1 cellular context compared by ENCODE assay signal in the genomic region with DNA sequence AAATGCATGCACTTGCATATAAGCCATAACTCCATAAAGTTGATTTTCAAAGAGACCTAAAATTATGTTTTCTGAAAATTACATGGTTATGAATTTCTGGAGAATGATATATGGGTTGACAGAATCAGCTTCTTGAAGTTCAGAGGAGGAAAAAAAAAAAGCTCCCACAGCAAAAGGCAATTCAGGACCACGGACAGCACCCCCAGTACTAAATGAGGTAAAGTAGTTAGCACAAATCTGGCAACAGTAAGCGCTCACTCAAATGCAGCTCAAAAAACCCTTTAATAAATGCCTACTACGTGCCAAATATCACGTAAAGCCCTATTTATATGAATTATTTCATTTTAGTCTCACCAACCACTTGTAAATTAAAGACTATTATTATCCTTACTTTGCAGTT.
TF ChIP-seq lines count a peak whose summit lies in the region.

No MANE protein-coding gene starts in this region.

TF ChIP-seq in HepG2, 621 proteins besides CTCF, POLR2A, EP300 and RAD21 (continued from another document and continues in another):
- TF ChIP-seq ZNF430 (CRISPR knock-in tag; IDR thresholded peaks at IDR 0.05) (peak; percentile 69; the same call in 1 of the 2 replicates), SIX4 (CRISPR knock-in tag; IDR thresholded peaks at IDR 0.05) (no peak), MTF1 (CRISPR knock-in tag; IDR thresholded peaks at IDR 0.05) (peak; percentile 84), U2AF1 (optimal IDR thresholded peaks at IDR 0.05; ENCODE audit: low read depth, low read length) (no peak), MZF1 (CRISPR knock-in tag; IDR thresholded peaks at IDR 0.05; ENCODE audit: borderline replicate concordance) (no peak), SNAI1 (CRISPR knock-in tag; IDR thresholded peaks at IDR 0.05; ENCODE audit: borderline replicate concordance) (no peak), NFRKB (IDR thresholded peaks at IDR 0.05) (no peak), ZNF629 (CRISPR knock-in tag; conservative IDR thresholded peaks at IDR 0.05) (no peak), GPBP1L1 (CRISPR knock-in tag; IDR thresholded peaks at IDR 0.05) (no peak), YY1 (IDR thresholded peaks at IDR 0.05; ENCODE audit: insufficient read depth, insufficient replicate concordance, low read depth, low read length) (no peak), KMT2B (CRISPR knock-in tag; IDR thresholded peaks at IDR 0.05) (peak; percentile 61; the same call in 1 of the 2 replicates), ZSCAN29 (CRISPR knock-in tag; conservative IDR thresholded peaks at IDR 0.05) (no peak), ZBTB38 (CRISPR knock-in tag; IDR thresholded peaks at IDR 0.05) (no peak), THAP7 (CRISPR knock-in tag; IDR thresholded peaks at IDR 0.05) (no peak), NR2F6 (IDR thresholded peaks at IDR 0.05) (no peak), NR2F6 (CRISPR knock-in tag; IDR thresholded peaks at IDR 0.05) (0 out of 2 replicates have a peak, but pooled peaks have one; percentile 25), RBM39 (IDR thresholded peaks at IDR 0.05; ENCODE audit: low read depth, low read length, poor library complexity, severe bottlenecking) (no peak), GRHL1 (CRISPR knock-in tag; conservative IDR thresholded peaks at IDR 0.05) (no peak), ZNF276 (CRISPR knock-in tag; IDR thresholded peaks at IDR 0.05; ENCODE audit: low read depth) (no peak), ZNF615 (CRISPR knock-in tag; IDR thresholded peaks at IDR 0.05; ENCODE audit: borderline replicate concordance) (no peak), CENPX (CRISPR knock-in tag; IDR thresholded peaks at IDR 0.05) (no peak), NFYB (CRISPR knock-in tag; IDR thresholded peaks at IDR 0.05) (no peak), ZSCAN20 (CRISPR knock-in tag; IDR thresholded peaks at IDR 0.05; ENCODE audit: borderline replicate concordance) (no peak), MXI1 (IDR thresholded peaks at IDR 0.05; ENCODE audit: borderline replicate concordance, low read depth, low read length) (no peak), KAT8 (CRISPR knock-in tag; IDR thresholded peaks at IDR 0.05) (0 out of 2 replicates have a peak, but pooled peaks have one; percentile 53), TOPORS (CRISPR knock-in tag; IDR thresholded peaks at IDR 0.05) (no peak), SOX13 (IDR thresholded peaks at IDR 0.05) (no peak), SOX13 (CRISPR knock-in tag; conservative IDR thresholded peaks at IDR 0.05 in 1 of 2, IDR thresholded peaks at IDR 0.05 in 1 of 2) (no peak), HDAC6 (IDR thresholded peaks at IDR 0.05; ENCODE audit: low read depth, low read length) (no peak), ZNF724P (CRISPR knock-in tag; IDR thresholded peaks at IDR 0.05; ENCODE audit: borderline replicate concordance) (no peak), U2AF2 (IDR thresholded peaks at IDR 0.05; ENCODE audit: low read depth, low read length) (no peak), PCBP2 (optimal IDR thresholded peaks at IDR 0.05; ENCODE audit: low read depth, low read length, poor library complexity, severe bottlenecking) (no peak), DDIT3 (CRISPR knock-in tag; IDR thresholded peaks at IDR 0.05) (no peak), ZNF558 (CRISPR knock-in tag; IDR thresholded peaks at IDR 0.05; ENCODE audit: borderline replicate concordance) (peak; percentile 40; the same call in 1 of the 2 replicates), ZNF607 (CRISPR knock-in tag; IDR thresholded peaks at IDR 0.05; ENCODE audit: borderline replicate concordance) (no peak), ZNF878 (CRISPR knock-in tag; IDR thresholded peaks at IDR 0.05) (peak; percentile 70; the same call in 1 of the 2 replicates), MBNL3 (CRISPR knock-in tag; conservative IDR thresholded peaks at IDR 0.05) (no peak), ZBTB1 (CRISPR knock-in tag; IDR thresholded peaks at IDR 0.05; ENCODE audit: borderline replicate concordance) (no peak), GATAD1 (CRISPR knock-in tag; IDR thresholded peaks at IDR 0.05) (0 out of 2 replicates have a peak, but pooled peaks have one; percentile 44), PHF21A (CRISPR knock-in tag; IDR thresholded peaks at IDR 0.05) (no peak), ZBTB21 (CRISPR knock-in tag; IDR thresholded peaks at IDR 0.05) (peak; percentile 51; the same call in 1 of the 2 replicates), HNRNPL (IDR thresholded peaks at IDR 0.05; ENCODE audit: low read depth, low read length) (no peak), FOXA3 (CRISPR knock-in tag; IDR thresholded peaks at IDR 0.05) (no peak), ZC3H4 (CRISPR knock-in tag; IDR thresholded peaks at IDR 0.05; ENCODE audit: borderline replicate concordance) (no peak), NCOA2 (CRISPR knock-in tag; IDR thresholded peaks at IDR 0.05) (0 out of 2 replicates have a peak, but pooled peaks have one; percentile 24), KLF13 (CRISPR knock-in tag; IDR thresholded peaks at IDR 0.05) (no peak), IRF2 (CRISPR knock-in tag; IDR thresholded peaks at IDR 0.05) (peak; percentile 39; the same call in 1 of the 2 replicates), DMAP1 (CRISPR knock-in tag; IDR thresholded peaks at IDR 0.05) (no peak), ELF1 (CRISPR knock-in tag; IDR thresholded peaks at IDR 0.05) (no peak), SP5 (CRISPR knock-in tag; IDR thresholded peaks at IDR 0.05; ENCODE audit: borderline replicate concordance, low read depth) (no peak), ZFY (CRISPR knock-in tag; IDR thresholded peaks at IDR 0.05) (no peak), PCBP1 (IDR thresholded peaks at IDR 0.05; ENCODE audit: borderline replicate concordance, low read depth, low read length) (no peak), ZNF446 (CRISPR knock-in tag; IDR thresholded peaks at IDR 0.05) (no peak), DRAP1 (CRISPR knock-in tag; IDR thresholded peaks at IDR 0.05) (no peak), KDM5B (CRISPR knock-in tag; IDR thresholded peaks at IDR 0.05; ENCODE audit: borderline replicate concordance) (no peak), ISX (CRISPR knock-in tag; conservative IDR thresholded peaks at IDR 0.05) (0 out of 2 replicates have a peak, but pooled peaks have one; percentile 72), CC2D1A (CRISPR knock-in tag; IDR thresholded peaks at IDR 0.05) (no peak), HHEX (CRISPR knock-in tag; IDR thresholded peaks at IDR 0.05) (no peak)
- TF ChIP-seq, protein P1, sequence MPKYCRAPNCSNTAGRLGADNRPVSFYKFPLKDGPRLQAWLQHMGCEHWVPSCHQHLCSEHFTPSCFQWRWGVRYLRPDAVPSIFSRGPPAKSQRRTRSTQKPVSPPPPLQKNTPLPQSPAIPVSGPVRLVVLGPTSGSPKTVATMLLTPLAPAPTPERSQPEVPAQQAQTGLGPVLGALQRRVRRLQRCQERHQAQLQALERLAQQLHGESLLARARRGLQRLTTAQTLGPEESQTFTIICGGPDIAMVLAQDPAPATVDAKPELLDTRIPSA (CRISPR knock-in tag; IDR thresholded peaks at IDR 0.05; ENCODE audit: borderline replicate concordance): no peak
- TF ChIP-seq, protein P2, sequence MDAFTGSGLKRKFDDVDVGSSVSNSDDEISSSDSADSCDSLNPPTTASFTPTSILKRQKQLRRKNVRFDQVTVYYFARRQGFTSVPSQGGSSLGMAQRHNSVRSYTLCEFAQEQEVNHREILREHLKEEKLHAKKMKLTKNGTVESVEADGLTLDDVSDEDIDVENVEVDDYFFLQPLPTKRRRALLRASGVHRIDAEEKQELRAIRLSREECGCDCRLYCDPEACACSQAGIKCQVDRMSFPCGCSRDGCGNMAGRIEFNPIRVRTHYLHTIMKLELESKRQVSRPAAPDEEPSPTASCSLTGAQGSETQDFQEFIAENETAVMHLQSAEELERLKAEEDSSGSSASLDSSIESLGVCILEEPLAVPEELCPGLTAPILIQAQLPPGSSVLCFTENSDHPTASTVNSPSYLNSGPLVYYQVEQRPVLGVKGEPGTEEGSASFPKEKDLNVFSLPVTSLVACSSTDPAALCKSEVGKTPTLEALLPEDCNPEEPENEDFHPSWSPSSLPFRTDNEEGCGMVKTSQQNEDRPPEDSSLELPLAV (CRISPR knock-in tag; conservative IDR thresholded peaks at IDR 0.05; ENCODE audit: low read depth): no peak
- TF ChIP-seq, protein P3, sequence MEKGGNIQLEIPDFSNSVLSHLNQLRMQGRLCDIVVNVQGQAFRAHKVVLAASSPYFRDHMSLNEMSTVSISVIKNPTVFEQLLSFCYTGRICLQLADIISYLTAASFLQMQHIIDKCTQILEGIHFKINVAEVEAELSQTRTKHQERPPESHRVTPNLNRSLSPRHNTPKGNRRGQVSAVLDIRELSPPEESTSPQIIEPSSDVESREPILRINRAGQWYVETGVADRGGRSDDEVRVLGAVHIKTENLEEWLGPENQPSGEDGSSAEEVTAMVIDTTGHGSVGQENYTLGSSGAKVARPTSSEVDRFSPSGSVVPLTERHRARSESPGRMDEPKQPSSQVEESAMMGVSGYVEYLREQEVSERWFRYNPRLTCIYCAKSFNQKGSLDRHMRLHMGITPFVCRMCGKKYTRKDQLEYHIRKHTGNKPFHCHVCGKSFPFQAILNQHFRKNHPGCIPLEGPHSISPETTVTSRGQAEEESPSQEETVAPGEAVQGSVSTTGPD (CRISPR knock-in tag; IDR thresholded peaks at IDR 0.05): no peak
- TF ChIP-seq, protein P4, sequence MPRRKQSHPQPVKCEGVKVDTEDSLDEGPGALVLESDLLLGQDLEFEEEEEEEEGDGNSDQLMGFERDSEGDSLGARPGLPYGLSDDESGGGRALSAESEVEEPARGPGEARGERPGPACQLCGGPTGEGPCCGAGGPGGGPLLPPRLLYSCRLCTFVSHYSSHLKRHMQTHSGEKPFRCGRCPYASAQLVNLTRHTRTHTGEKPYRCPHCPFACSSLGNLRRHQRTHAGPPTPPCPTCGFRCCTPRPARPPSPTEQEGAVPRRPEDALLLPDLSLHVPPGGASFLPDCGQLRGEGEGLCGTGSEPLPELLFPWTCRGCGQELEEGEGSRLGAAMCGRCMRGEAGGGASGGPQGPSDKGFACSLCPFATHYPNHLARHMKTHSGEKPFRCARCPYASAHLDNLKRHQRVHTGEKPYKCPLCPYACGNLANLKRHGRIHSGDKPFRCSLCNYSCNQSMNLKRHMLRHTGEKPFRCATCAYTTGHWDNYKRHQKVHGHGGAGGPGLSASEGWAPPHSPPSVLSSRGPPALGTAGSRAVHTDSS (CRISPR knock-in tag; conservative IDR thresholded peaks at IDR 0.05): no peak
- TF ChIP-seq, protein P5, sequence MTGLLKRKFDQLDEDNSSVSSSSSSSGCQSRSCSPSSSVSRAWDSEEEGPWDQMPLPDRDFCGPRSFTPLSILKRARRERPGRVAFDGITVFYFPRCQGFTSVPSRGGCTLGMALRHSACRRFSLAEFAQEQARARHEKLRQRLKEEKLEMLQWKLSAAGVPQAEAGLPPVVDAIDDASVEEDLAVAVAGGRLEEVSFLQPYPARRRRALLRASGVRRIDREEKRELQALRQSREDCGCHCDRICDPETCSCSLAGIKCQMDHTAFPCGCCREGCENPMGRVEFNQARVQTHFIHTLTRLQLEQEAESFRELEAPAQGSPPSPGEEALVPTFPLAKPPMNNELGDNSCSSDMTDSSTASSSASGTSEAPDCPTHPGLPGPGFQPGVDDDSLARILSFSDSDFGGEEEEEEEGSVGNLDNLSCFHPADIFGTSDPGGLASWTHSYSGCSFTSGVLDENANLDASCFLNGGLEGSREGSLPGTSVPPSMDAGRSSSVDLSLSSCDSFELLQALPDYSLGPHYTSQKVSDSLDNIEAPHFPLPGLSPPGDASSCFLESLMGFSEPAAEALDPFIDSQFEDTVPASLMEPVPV (CRISPR knock-in tag; IDR thresholded peaks at IDR 0.05): no peak
